ENCODE assay signal across 9 cellular contexts in the genomic region with DNA sequence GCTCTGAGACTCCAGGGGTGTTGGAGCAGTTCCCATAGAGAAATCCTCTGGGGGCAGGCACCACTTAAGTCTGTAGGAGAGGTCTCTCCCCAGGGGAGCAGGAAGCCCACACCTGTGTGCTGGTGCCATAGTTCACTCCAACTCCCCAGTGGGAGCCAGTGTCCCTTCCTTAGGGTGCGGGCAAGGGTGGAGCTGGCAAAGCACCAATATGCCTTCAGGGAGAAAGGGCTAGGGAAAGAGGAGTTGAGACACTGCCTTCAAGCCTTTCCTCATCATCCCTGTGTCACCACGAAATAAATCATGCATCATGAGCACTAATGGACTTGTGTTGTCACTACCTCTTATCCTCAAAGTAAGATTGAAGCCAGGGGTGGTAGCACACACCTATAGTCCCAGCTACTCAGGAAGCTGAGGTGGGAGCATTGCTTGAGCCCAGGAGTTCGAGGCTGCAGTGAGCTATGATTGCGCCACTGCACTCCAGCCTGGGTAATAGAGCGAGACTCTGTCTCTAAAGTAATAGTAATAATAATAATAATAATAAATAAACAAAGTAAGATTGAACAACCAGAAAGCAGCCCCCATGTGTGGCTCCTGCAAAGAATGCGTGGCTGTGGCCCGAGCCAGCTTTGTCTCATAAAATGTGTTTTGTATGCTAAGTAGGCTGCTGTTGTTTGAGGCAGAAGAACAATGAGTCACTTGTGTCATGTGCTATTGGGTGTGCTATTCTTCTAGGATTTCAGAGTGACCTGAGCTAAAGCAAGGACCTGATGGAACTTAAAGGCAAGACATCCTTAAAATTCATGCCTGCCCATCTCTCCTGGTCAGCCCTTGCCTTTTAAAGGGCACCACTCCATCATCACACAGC. TPM values are rescaled to one million over a fixed set of nuclear protein-coding genes. Genes with fewer than 3 reads are reported as not detected.
A peak's percentile ranks its signal among the peaks of the same experiment; 100 is the strongest.
DNase-seq lines count a peak whose midpoint lies in the region; ATAC-seq, FAIRE-seq and TF ChIP-seq lines count a peak whose summit lies in the region.
"Had no signal": no experiment of that assay in that cellular context is flagged by ENCODE, and none has a peak within 500 bp of the region (broad histone marks: within the 10 kb centered on the region; RNA-seq: fewer than 3 reads in every experiment).

No MANE protein-coding gene starts in this region.

- intact Hi-C loops in prostate gland (cut with DNase I), result loop anchor here (5.0 kb wide), 1 partner anchor 52 kb away; no protein-coding TSS in a partner anchor

- peak overlapping the region; percentile 80 for H3K27ac Mint-ChIP-seq in endothelial cell (ENCODE audit: unreplicated experiment)
- H3K27ac Mint-ChIP-seq: endodermal cell had no signal

- no peak for ATAC-seq in activated T-cell treated with anti-CD3 and anti-CD28 coated beads, Interleukin-2, amount 50 U/mL, for 4 hours

- H3K4me1 ChIP-seq in prostate gland (replicated peaks), result peaks cover 3% of the 10 kb centered on the region

- peaks cover 38% of the 10 kb centered on the region for H3K4me1 Mint-ChIP-seq in endothelial cell (ENCODE audit: unreplicated experiment)
- H3K4me1 Mint-ChIP-seq in activated T-cell treated with anti-CD3 and anti-CD28 coated beads, Interleukin-2, amount 50 U/mL, for 4 hours (ENCODE audit: low read depth), result peaks cover 15% of the 10 kb centered on the region

- peak; percentile 18 for TF ChIP-seq POLR2A in prostate gland (IDR thresholded peaks at IDR 0.05)

- H3K9me3 ChIP-seq in prostate gland, result no peaks in the 10 kb centered on the region

- no peaks in the 10 kb centered on the region for H3K27me3 ChIP-seq in prostate gland (replicated peaks; ENCODE audit: insufficient read depth)

- H3K36me3 ChIP-seq in prostate gland, result no peaks in the 10 kb centered on the region

- H3K4me3 ChIP-seq in prostate gland, result no peak overlapping the region

- H3K4me3 Mint-ChIP-seq in endothelial cell (ENCODE audit: unreplicated experiment), result no peak overlapping the region
- H3K4me3 Mint-ChIP-seq in activated T-cell treated with anti-CD3 and anti-CD28 coated beads, Interleukin-2, amount 50 U/mL, for 4 hours, result no peak overlapping the region
- H3K4me3 Mint-ChIP-seq: endodermal cell had no signal

- peak; percentile 35 for DNase-seq in HTR-8/SVneo (ENCODE audit: insufficient read length, low spot score)
- DNase-seq in endothelial cell (ENCODE audit: low spot score), result no peak
- peak; percentile 47 for DNase-seq in prostate gland (ENCODE audit: low spot score)
- no peak for DNase-seq in D721Med (ENCODE audit: insufficient read length, low spot score)
- no peak for DNase-seq in activated T-cell treated with anti-CD3 and anti-CD28 coated beads, Interleukin-2, amount 50 U/mL, for 4 hours
- no peak for DNase-seq in glomerular visceral epithelial cell (ENCODE audit: extremely low spot score)
- DNase-seq: endodermal cell had no signal

- no peak for FAIRE-seq in HTR-8/SVneo (lab: Jason Lieb, UNC)
- FAIRE-seq in D721Med (lab: Jason Lieb, UNC), result no peak
- FAIRE-seq: GM12892 had no signal

- H3K9me3 Mint-ChIP-seq in endothelial cell (ENCODE audit: unreplicated experiment), result no peaks in the 10 kb centered on the region
- no peaks in the 10 kb centered on the region for H3K9me3 Mint-ChIP-seq in activated T-cell treated with anti-CD3 and anti-CD28 coated beads, Interleukin-2, amount 50 U/mL, for 4 hours
- H3K9me3 Mint-ChIP-seq: endodermal cell had no signal

- TF ChIP-seq CTCF in endothelial cell (IDR thresholded peaks at IDR 0.05; ENCODE audit: unreplicated experiment) (no peak), prostate gland (IDR thresholded peaks at IDR 0.05) (no peak), D721Med (IDR thresholded peaks at IDR 0.05; ENCODE audit: insufficient read depth, missing control alignments) (no peak)

- H3K27me3 Mint-ChIP-seq in endothelial cell (ENCODE audit: unreplicated experiment), result no peaks in the 10 kb centered on the region
- H3K27me3 Mint-ChIP-seq in activated T-cell treated with anti-CD3 and anti-CD28 coated beads, Interleukin-2, amount 50 U/mL, for 4 hours (ENCODE audit: low read depth), result no peaks in the 10 kb centered on the region

- WGBS in prostate gland, result 44% methylated on average over 7 of the region's 7 CpGs

- H3K27ac ChIP-seq in prostate gland, result peak overlapping the region; percentile 79 to 83

- H3K36me3 Mint-ChIP-seq in endothelial cell (ENCODE audit: low read depth, unreplicated experiment), result no peaks in the 10 kb centered on the region
- H3K36me3 Mint-ChIP-seq in activated T-cell treated with anti-CD3 and anti-CD28 coated beads, Interleukin-2, amount 50 U/mL, for 4 hours (ENCODE audit: insufficient read depth), result no peaks in the 10 kb centered on the region

RNA-seq across cellular contexts. Expression of a gene that starts 6.7 kb away (rescaled TPM):
- total RNA-seq in endothelial cell (ENCODE audit: unreplicated experiment) (643 TPM), prostate gland (10 to 100 TPM; 18.7 to 21.7 TPM)
- total RNA-seq in activated T-cell treated with anti-CD3 and anti-CD28 coated beads, Interleukin-2, amount 50 U/mL, for 4 hours, result under 1 TPM; 0.18 to 0.27 (median 0.24) TPM

RNA-seq across cellular contexts. Expression of a gene that starts 8.7 kb away (rescaled TPM):
- total RNA-seq in endothelial cell (ENCODE audit: unreplicated experiment) (not detected), prostate gland (10 to 100 TPM in 1 of 2 donors, 1 to 10 TPM in 1; 5.5 to 21.7 TPM)
- total RNA-seq in activated T-cell treated with anti-CD3 and anti-CD28 coated beads, Interleukin-2, amount 50 U/mL, for 4 hours, result not detected
- total RNA-seq: T-helper 1 cell treated with Interleukin-12 subunit alpha and Interleukin-12 subunit beta and Interleukin-4 antibody, amounts not matched to agents 30 ng/mL and 1 ng/mL, for 36 hours had no signal

RNA-seq across cellular contexts. Expression of a gene that starts 24.3 kb away (rescaled TPM):
- total RNA-seq in endothelial cell (ENCODE audit: unreplicated experiment) (2.7 TPM), prostate gland (10 to 100 TPM; 18.3 to 29.9 TPM)
- not detected for total RNA-seq in activated T-cell treated with anti-CD3 and anti-CD28 coated beads, Interleukin-2, amount 50 U/mL, for 4 hours
- total RNA-seq: T-helper 1 cell treated with Interleukin-12 subunit alpha and Interleukin-12 subunit beta and Interleukin-4 antibody, amounts not matched to agents 30 ng/mL and 1 ng/mL, for 36 hours had no signal

RNA-seq across cellular contexts. Expression of a gene that starts 43.5 kb away (rescaled TPM):
- total RNA-seq in endothelial cell (ENCODE audit: unreplicated experiment) (6.2 TPM), prostate gland (not detected)
- not detected for total RNA-seq in activated T-cell treated with anti-CD3 and anti-CD28 coated beads, Interleukin-2, amount 50 U/mL, for 4 hours
- total RNA-seq: T-helper 1 cell treated with Interleukin-12 subunit alpha and Interleukin-12 subunit beta and Interleukin-4 antibody, amounts not matched to agents 30 ng/mL and 1 ng/mL, for 36 hours had no signal

Comparison
In these comparisons a context has a peak if more than half of its experiments do, and no peak if none do; other contexts are left out.
1. DNase-seq: peak in HTR-8/SVneo (single experiment) and prostate gland (single experiment); none in endothelial cell (single experiment), D721Med (single experiment), activated T-cell treated with anti-CD3 and anti-CD28 coated beads, Interleukin-2, amount 50 U/mL, for 4 hours (single experiment) and glomerular visceral epithelial cell (single experiment).
2. RNA of a gene that starts 6.7 kb away (total RNA-seq): 643 TPM in endothelial cell (single experiment); 18.7 to 21.7 TPM in prostate gland and 0.18 to 0.27 TPM in activated T-cell treated with anti-CD3 and anti-CD28 coated beads, Interleukin-2, amount 50 U/mL, for 4 hours; every median in the first group is over 10 times any median in the second.